In the genomic region with DNA sequence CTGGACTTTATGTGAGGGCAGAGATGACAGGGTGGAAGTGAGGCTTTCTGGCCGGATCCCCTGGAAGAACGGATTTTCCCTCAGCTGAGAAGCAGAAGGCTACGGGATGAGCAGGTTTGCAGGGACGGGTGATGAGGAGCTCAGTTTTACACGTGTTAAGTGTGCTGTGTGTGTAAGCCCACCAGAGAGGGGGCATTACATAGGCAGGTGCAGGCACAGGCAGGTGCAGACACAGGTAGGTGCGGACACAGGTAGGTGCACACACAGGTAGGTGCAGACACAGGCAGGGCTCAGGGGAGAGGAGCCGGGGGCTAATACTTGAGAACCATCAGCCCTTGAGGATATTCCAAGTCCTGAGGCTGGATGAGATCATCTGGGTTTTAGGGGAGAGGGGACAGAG, we compare ENCODE assay signal across 24 cellular contexts.
"Had no signal": no experiment of that assay in that cellular context is flagged by ENCODE, and none has a peak within 500 bp of the region (broad histone marks: within the 10 kb centered on the region; RNA-seq: fewer than 3 reads in every experiment).

No MANE protein-coding gene starts in this region.

- FAIRE-seq: astrocyte had no signal

- H3K9me3 Mint-ChIP-seq: activated CD4-positive, alpha-beta T cell treated with anti-CD3 and anti-CD28 coated beads, Interleukin-2, amount 10 ng/mL, durations not matched to agents 24 days and 14 days; activated naive CD4-positive, alpha-beta T cell treated with anti-CD3 and anti-CD28 coated beads for 36 hours; activated T-helper 17 cell treated with anti-CD3 and anti-CD28 coated beads, Interleukin-2, amount 50 U/mL, for 72 hours; central memory CD8-positive, alpha-beta T cell had no signal

- H3K27ac Mint-ChIP-seq: activated CD4-positive, alpha-beta T cell treated with anti-CD3 and anti-CD28 coated beads, Interleukin-2, amount 10 ng/mL, durations not matched to agents 24 days and 14 days; activated naive CD4-positive, alpha-beta T cell treated with anti-CD3 and anti-CD28 coated beads for 36 hours; activated naive CD8-positive, alpha-beta T cell; activated T-helper 17 cell treated with anti-CD3 and anti-CD28 coated beads, Interleukin-2, amount 50 U/mL, for 72 hours; T-helper 17 cell; WTC11 had no signal

- ATAC-seq: activated T-helper 17 cell treated with anti-CD3 and anti-CD28 coated beads, Interleukin-2, amount 50 U/mL, for 72 hours; PC-3; T-helper 17 cell; WTC11 had no signal

- H3K36me3 Mint-ChIP-seq: brain had no signal

- H3K4me3 Mint-ChIP-seq: activated CD4-positive, alpha-beta T cell treated with anti-CD3 and anti-CD28 coated beads, Interleukin-2, amount 10 ng/mL, durations not matched to agents 24 days and 14 days; activated naive CD4-positive, alpha-beta T cell treated with anti-CD3 and anti-CD28 coated beads for 36 hours; activated naive CD8-positive, alpha-beta T cell; activated T-helper 17 cell treated with anti-CD3 and anti-CD28 coated beads, Interleukin-2, amount 50 U/mL, for 72 hours; brain; central memory CD8-positive, alpha-beta T cell; T-helper 17 cell; WTC11 had no signal

- DNase-seq: activated CD4-positive, alpha-beta T cell treated with anti-CD3 and anti-CD28 coated beads for 1 hour; activated CD4-positive, alpha-beta T cell treated with anti-CD3 and anti-CD28 coated beads, Interleukin-2, amount 10 ng/mL, durations not matched to agents 24 days and 14 days; activated CD4-positive, alpha-beta T cell treated with anti-CD3 and anti-CD28 coated beads, Interleukin-2, amount 50 U/mL, for 48 hours; activated gamma-delta T cell; activated naive CD4-positive, alpha-beta T cell treated with anti-CD3 and anti-CD28 coated beads for 36 hours; activated T-cell treated with anti-CD3 and anti-CD28 coated beads for 4 hours; activated T-cell treated with anti-CD3 and anti-CD28 coated beads, Interleukin-2, amount 50 U/mL, for 48 hours; amygdala; NCI-H1048; NCI-H146; NCI-H187 treated with DMSO at 0.1 percent for 48 hours; NCI-H2081 treated with DMSO at 0.1 percent for 48 hours; NCI-H446; NCI-H524; PC-3; SHP77 treated with DMSO at 0.1 percent for 48 hours; T-helper 17 cell; T-helper 9 cell had no signal

- H3K27me3 Mint-ChIP-seq: activated naive CD8-positive, alpha-beta T cell had no signal

- H3K4me1 Mint-ChIP-seq: activated CD4-positive, alpha-beta T cell treated with anti-CD3 and anti-CD28 coated beads, Interleukin-2, amount 10 ng/mL, durations not matched to agents 24 days and 14 days; activated T-helper 17 cell treated with anti-CD3 and anti-CD28 coated beads, Interleukin-2, amount 50 U/mL, for 72 hours; central memory CD8-positive, alpha-beta T cell; T-helper 17 cell had no signal
